Comparison of ENCODE assay signal across 8 cellular contexts in genomic region chr3:15333099-15333956, GRCh38. TPM values are rescaled to one million over a fixed set of nuclear protein-coding genes. Genes with fewer than 3 reads are reported as not detected.
DNase-seq lines count a peak whose midpoint lies in the region; ATAC-seq and TF ChIP-seq lines count a peak whose summit lies in the region.

No MANE protein-coding gene starts in this region.

- peak overlapping the region; percentile 91 for H3K27ac Mint-ChIP-seq in progenitor cell of endocrine pancreas

- H3K9me3 ChIP-seq in SJCRH30 (replicated peaks) (no peaks in the 10 kb centered on the region), esophagus muscularis mucosa (no peaks in the 10 kb centered on the region)

- H3K27me3 Mint-ChIP-seq in progenitor cell of endocrine pancreas = peaks cover 12% of the 10 kb centered on the region

- TF ChIP-seq POLR2A in esophagus muscularis mucosa (IDR thresholded peaks at IDR 0.05; ENCODE audit: low read depth) = no peak

- TF ChIP-seq EP300 in esophagus muscularis mucosa (IDR thresholded peaks at IDR 0.05) = no peak

- H3K4me3 Mint-ChIP-seq in progenitor cell of endocrine pancreas (ENCODE audit: low read depth) = peak overlapping the region; percentile 88

- H3K36me3 ChIP-seq in SJCRH30 = no peaks in the 10 kb centered on the region
- no peaks in the 10 kb centered on the region for H3K36me3 ChIP-seq in esophagus muscularis mucosa

- no peaks in the 10 kb centered on the region for H3K9me3 Mint-ChIP-seq in progenitor cell of endocrine pancreas (ENCODE audit: low read depth)

- no peaks in the 10 kb centered on the region for H3K36me3 Mint-ChIP-seq in progenitor cell of endocrine pancreas (ENCODE audit: insufficient read depth)

- H3K27ac ChIP-seq in SJCRH30 (no peak overlapping the region), esophagus muscularis mucosa (replicated peaks in 1 of 4) (peak overlapping the region in 1 of 4 donors; percentile 80)

- 99% methylated on average over 9 of the region's 10 CpGs for WGBS in esophagus muscularis mucosa

- H3K4me3 ChIP-seq in GM12865 (ENCODE audit: low read depth, low read length) = peak overlapping the region; percentile 79
- H3K4me3 ChIP-seq in SJCRH30 = peak overlapping the region; percentile 91
- H3K4me3 ChIP-seq in esophagus muscularis mucosa = peak overlapping the region; percentile 65 to 94 (median 76)

- intact Hi-C loops in esophagus muscularis mucosa (cut with DNase I) = loop anchor here (5.0 kb wide), 2 partner anchors 44 to 66 kb away; no protein-coding TSS in a partner anchor

- ATAC-seq in GM19455 (IDR thresholded peaks at IDR 0.05; ENCODE audit: unreplicated experiment) (no peak), HG02798 (IDR thresholded peaks at IDR 0.05; ENCODE audit: poor library complexity, unreplicated experiment) (no peak)

- H3K4me1 ChIP-seq in SJCRH30 (peaks cover 20% of the 10 kb centered on the region), esophagus muscularis mucosa (peaks cover 15 to 42% (median 42%) of the 10 kb centered on the region in 4 donors)

- H3K4me1 Mint-ChIP-seq in progenitor cell of endocrine pancreas (ENCODE audit: low read depth) = peaks cover 17% of the 10 kb centered on the region

- DNase-seq in GM12865 (ENCODE audit: low read depth) (no peak), SJCRH30 (no peak), esophagus muscularis mucosa (ENCODE audit: extremely low spot score) (no peak), progenitor cell of endocrine pancreas (ENCODE audit: low spot score, unreplicated experiment) (no peak), islet precursor cell (no peak)
- no peak for DNase-seq in activated effector memory CD4-positive, alpha-beta T cell treated with Interleukin-2 at 50 U/mL for 16 hours

- no peak for TF ChIP-seq CTCF in GM12865 (IDR thresholded peaks at IDR 0.05; ENCODE audit: insufficient read depth, low read depth, low read length, missing control alignments)
- no peak for TF ChIP-seq CTCF in esophagus muscularis mucosa (IDR thresholded peaks at IDR 0.05)
- no peak for TF ChIP-seq CTCF in progenitor cell of endocrine pancreas (IDR thresholded peaks at IDR 0.05; ENCODE audit: unreplicated experiment)

- H3K27me3 ChIP-seq in SJCRH30 = no peaks in the 10 kb centered on the region
- H3K27me3 ChIP-seq in esophagus muscularis mucosa = no peaks in the 10 kb centered on the region

RNA-seq across cellular contexts. Expression of gene SH3BP5, which starts 0.9 kb away (rescaled TPM):
- 8.1 and 8.5 TPM in 2 replicates for total RNA-seq in SJCRH30 (2014; rRNA removed; shearing (Covaris generic))
- total RNA-seq in esophagus muscularis mucosa = 10 to 100 TPM; 26.2 to 56.5 (median 38.2) TPM
- 11.6 and 14.7 TPM in 2 replicates for total RNA-seq in progenitor cell of endocrine pancreas
